Comparison of ENCODE assay signal across 17 cellular contexts in the genomic region with DNA sequence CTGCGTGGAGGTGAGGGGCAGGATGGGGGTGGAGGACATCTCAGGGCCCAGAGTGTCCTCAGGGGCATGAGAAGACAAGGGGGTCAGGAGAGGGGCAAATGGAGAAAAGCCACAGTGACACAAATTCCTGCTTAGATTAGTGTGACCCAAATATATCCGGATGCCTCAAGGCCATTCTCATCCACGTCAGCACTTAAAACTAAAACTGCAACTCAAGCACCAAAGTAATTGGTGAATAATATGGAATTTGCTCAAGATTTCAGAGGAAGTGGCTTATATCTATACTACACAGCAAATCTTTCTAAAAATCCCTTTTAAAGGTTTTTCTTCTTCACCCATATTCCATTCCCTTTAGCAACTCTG. TPM values are rescaled to one million over a fixed set of nuclear protein-coding genes. Genes with fewer than 3 reads are reported as not detected.
A peak's percentile ranks its signal among the peaks of the same experiment; 100 is the strongest.
DNase-seq lines count a peak whose midpoint lies in the region; ATAC-seq and TF ChIP-seq lines count a peak whose summit lies in the region.
"Had no signal": no experiment of that assay in that cellular context is flagged by ENCODE, and none has a peak within 500 bp of the region (broad histone marks: within the 10 kb centered on the region; RNA-seq: fewer than 3 reads in every experiment).

No MANE protein-coding gene starts in this region.

- CTCF ChIA-PET in activated naive CD4-positive, alpha-beta T cell treated with anti-CD3 and anti-CD28 coated beads for 36 hours (lab: Charles Lee): interaction anchor here (0.6 to 1.7 kb wide), 2 partner anchors 10 to 33 kb away, joined by 3 to 5 read pairs; no protein-coding TSS in a partner anchor
- CTCF ChIA-PET in OCI-LY7 (lab: Charles Lee; ENCODE audit: unreplicated experiment): no interaction called here

- H3K4me2 ChIP-seq in OCI-LY7 (ENCODE audit: low read length): peak overlapping the region; percentile 89; the same call in 1 of the 2 replicates
- H3K4me2 ChIP-seq in neural progenitor cell: no peak overlapping the region
- H3K4me2 ChIP-seq: KMS-11 had no signal

- POLR2A ChIA-PET in OCI-LY7 (lab: Charles Lee): interaction anchor here (0.9 to 1.9 kb wide), 2 partner anchors 10 to 15 kb away, joined by 3 to 8 read pairs; no protein-coding TSS in a partner anchor

- no peaks in the 10 kb centered on the region for H3K9me2 ChIP-seq in OCI-LY7 (ENCODE audit: insufficient read depth, low read length)

- no peaks in the 10 kb centered on the region for H3K27me3 Mint-ChIP-seq in activated naive CD4-positive, alpha-beta T cell treated with anti-CD3 and anti-CD28 coated beads for 36 hours (ENCODE audit: low read depth)
- no peaks in the 10 kb centered on the region for H3K27me3 Mint-ChIP-seq in activated naive CD8-positive, alpha-beta T cell treated with anti-CD3 and anti-CD28 coated beads, Interleukin-2, amount 50 U/mL, for 24 hours
- H3K27me3 Mint-ChIP-seq in stimulated activated naive CD8-positive, alpha-beta T cell treated with anti-CD3 and anti-CD28 coated beads, Interleukin-15, amount 100 ng/mL, for 72 hours: no peaks in the 10 kb centered on the region
- peaks cover 11% of the 10 kb centered on the region for H3K27me3 Mint-ChIP-seq in neural progenitor cell (ENCODE audit: insufficient read depth, low read depth)

- H3K36me3 ChIP-seq in OCI-LY7 (ENCODE audit: insufficient read depth, low read length) (peaks cover 42% of the 10 kb centered on the region), lower lobe of right lung (no peaks in the 10 kb centered on the region), neural progenitor cell (no peaks in the 10 kb centered on the region)
- H3K36me3 ChIP-seq: left ventricle myocardium inferior had no signal

- TF ChIP-seq CTCF in OCI-LY7 (conservative IDR thresholded peaks at IDR 0.05; ENCODE audit: low read length): no peak
- no peak for TF ChIP-seq CTCF in lower lobe of right lung (IDR thresholded peaks at IDR 0.05)
- no peak for TF ChIP-seq CTCF in neural progenitor cell (IDR thresholded peaks at IDR 0.05)

- peak overlapping the region; percentile 22 for H3K4me3 Mint-ChIP-seq in activated naive CD4-positive, alpha-beta T cell treated with anti-CD3 and anti-CD28 coated beads for 36 hours
- H3K4me3 Mint-ChIP-seq in activated naive CD8-positive, alpha-beta T cell treated with anti-CD3 and anti-CD28 coated beads, Interleukin-2, amount 50 U/mL, for 24 hours: no peak overlapping the region
- H3K4me3 Mint-ChIP-seq in stimulated activated naive CD8-positive, alpha-beta T cell treated with anti-CD3 and anti-CD28 coated beads, Interleukin-15, amount 100 ng/mL, for 72 hours: peak overlapping the region; percentile 77
- H3K4me3 Mint-ChIP-seq in neural progenitor cell: no peak overlapping the region

- no peaks in the 10 kb centered on the region for H3K9me3 Mint-ChIP-seq in activated naive CD4-positive, alpha-beta T cell treated with anti-CD3 and anti-CD28 coated beads for 36 hours
- H3K9me3 Mint-ChIP-seq in activated naive CD8-positive, alpha-beta T cell treated with anti-CD3 and anti-CD28 coated beads, Interleukin-2, amount 50 U/mL, for 24 hours: no peaks in the 10 kb centered on the region
- no peaks in the 10 kb centered on the region for H3K9me3 Mint-ChIP-seq in stimulated activated naive CD8-positive, alpha-beta T cell treated with anti-CD3 and anti-CD28 coated beads, Interleukin-15, amount 100 ng/mL, for 72 hours
- peaks cover 4% of the 10 kb centered on the region for H3K9me3 Mint-ChIP-seq in neural progenitor cell

- H3K4me1 ChIP-seq in OCI-LY7 (ENCODE audit: insufficient read depth, low read length, poor library complexity, severe bottlenecking) (peaks cover 44% of the 10 kb centered on the region), lower lobe of right lung (peaks cover 21% of the 10 kb centered on the region), neural progenitor cell (peaks cover 5% of the 10 kb centered on the region)

- peaks cover 48% of the 10 kb centered on the region for H3K36me3 Mint-ChIP-seq in activated naive CD4-positive, alpha-beta T cell treated with anti-CD3 and anti-CD28 coated beads for 36 hours (ENCODE audit: low read depth)
- H3K36me3 Mint-ChIP-seq in activated naive CD8-positive, alpha-beta T cell treated with anti-CD3 and anti-CD28 coated beads, Interleukin-2, amount 50 U/mL, for 24 hours (ENCODE audit: low read depth): peaks cover 67% of the 10 kb centered on the region
- H3K36me3 Mint-ChIP-seq in neural progenitor cell: peaks cover 2% of the 10 kb centered on the region

- ATAC-seq in activated naive CD8-positive, alpha-beta T cell treated with anti-CD3 and anti-CD28 coated beads, Interleukin-2, amount 50 U/mL, for 24 hours: no peak
- ATAC-seq in stimulated activated naive CD8-positive, alpha-beta T cell treated with anti-CD3 and anti-CD28 coated beads, Interleukin-15, amount 100 ng/mL, for 72 hours: no peak
- no peak for ATAC-seq in lower lobe of right lung
- ATAC-seq: foreskin keratinocyte, psoas muscle had no signal

- H4K20me1 ChIP-seq in OCI-LY7 (ENCODE audit: insufficient read depth, low read length) (no peaks in the 10 kb centered on the region), neural progenitor cell (ENCODE audit: low read depth) (no peaks in the 10 kb centered on the region)

- H3K9ac ChIP-seq in neural progenitor cell: no peak overlapping the region
- H3K9ac ChIP-seq: KMS-11 had no signal

- peaks cover 77% of the 10 kb centered on the region for H3K4me1 Mint-ChIP-seq in activated naive CD4-positive, alpha-beta T cell treated with anti-CD3 and anti-CD28 coated beads for 36 hours (ENCODE audit: low read depth)
- H3K4me1 Mint-ChIP-seq in activated naive CD8-positive, alpha-beta T cell treated with anti-CD3 and anti-CD28 coated beads, Interleukin-2, amount 50 U/mL, for 24 hours: peaks cover 70% of the 10 kb centered on the region
- H3K4me1 Mint-ChIP-seq in stimulated activated naive CD8-positive, alpha-beta T cell treated with anti-CD3 and anti-CD28 coated beads, Interleukin-15, amount 100 ng/mL, for 72 hours: peaks cover 96% of the 10 kb centered on the region
- peaks cover 9% of the 10 kb centered on the region for H3K4me1 Mint-ChIP-seq in neural progenitor cell

- peak overlapping the region; percentile 95 for H3K27ac Mint-ChIP-seq in activated naive CD4-positive, alpha-beta T cell treated with anti-CD3 and anti-CD28 coated beads for 36 hours
- peak overlapping the region; percentile 94 for H3K27ac Mint-ChIP-seq in activated naive CD8-positive, alpha-beta T cell treated with anti-CD3 and anti-CD28 coated beads, Interleukin-2, amount 50 U/mL, for 24 hours
- peak overlapping the region in 1 of 2 donors; percentile 9 for H3K27ac Mint-ChIP-seq in stimulated activated naive CD8-positive, alpha-beta T cell treated with anti-CD3 and anti-CD28 coated beads, Interleukin-15, amount 100 ng/mL, for 72 hours
- H3K27ac Mint-ChIP-seq in neural progenitor cell: no peak overlapping the region

- peaks cover 1% of the 10 kb centered on the region for H3F3A ChIP-seq in neural progenitor cell (ENCODE audit: low read depth)

- no peaks in the 10 kb centered on the region for H3K79me2 ChIP-seq in OCI-LY7 (ENCODE audit: insufficient read depth, low read depth, low read length)
- no peaks in the 10 kb centered on the region for H3K79me2 ChIP-seq in neural progenitor cell (ENCODE audit: low read depth)

- intact Hi-C loops in activated naive CD4-positive, alpha-beta T cell treated with anti-CD3 and anti-CD28 coated beads for 36 hours (cut with micrococcal nuclease): no loop called here
- intact Hi-C loops in OCI-LY7 (cut with micrococcal nuclease; ENCODE audit: unreplicated experiment) (no loop called here), lower lobe of right lung (cut with DNase I) (no loop called here)

- H3K27ac ChIP-seq in OCI-LY7 (ENCODE audit: low read depth, low read length, poor library complexity, severe bottlenecking) (no peak overlapping the region), lower lobe of right lung (no peak overlapping the region), neural progenitor cell (no peak overlapping the region)
- H3K27ac ChIP-seq: foreskin keratinocyte, KMS-11, left ventricle myocardium inferior, psoas muscle had no signal

- H3K27me3 ChIP-seq in lower lobe of right lung (ENCODE audit: low read depth) (no peaks in the 10 kb centered on the region), neural progenitor cell (peaks cover 26% of the 10 kb centered on the region)
- H3K27me3 ChIP-seq: foreskin keratinocyte had no signal

- H2AFZ ChIP-seq in OCI-LY7 (ENCODE audit: low read length) (no peak overlapping the region), neural progenitor cell (replicated peaks) (no peak overlapping the region)

- H3K9me3 ChIP-seq in OCI-LY7 (ENCODE audit: low read length) (no peaks in the 10 kb centered on the region), lower lobe of right lung (no peaks in the 10 kb centered on the region), neural progenitor cell (ENCODE audit: low read depth) (no peaks in the 10 kb centered on the region)
- H3K9me3 ChIP-seq: left ventricle myocardium inferior, psoas muscle had no signal

- no peak for DNase-seq in activated naive CD4-positive, alpha-beta T cell treated with anti-CD3 and anti-CD28 coated beads for 36 hours
- DNase-seq in activated naive CD4-positive, alpha-beta T cell treated with anti-CD3 and anti-CD28 coated beads, Interleukin-2, amount 50 U/mL, for 16 hours: no peak
- DNase-seq in OCI-LY7 (ENCODE audit: low spot score): no peak
- DNase-seq in activated naive CD8-positive, alpha-beta T cell treated with anti-CD3 and anti-CD28 coated beads, Interleukin-2, amount 50 U/mL, for 24 hours: no peak
- DNase-seq in stimulated activated naive CD8-positive, alpha-beta T cell treated with anti-CD3 and anti-CD28 coated beads, Interleukin-15, amount 100 ng/mL, for 72 hours: no peak
- no peak for DNase-seq in effector CD4-positive, alpha-beta T cell
- DNase-seq in lower lobe of right lung: no peak
- DNase-seq in neural progenitor cell (ENCODE audit: low spot score): no peak
- DNase-seq: anterior cingulate cortex, DMS53, foreskin keratinocyte, left ventricle myocardium inferior, NCI-H1694 treated with DMSO at 0.1 percent for 48 hours, NCI-H510A treated with DMSO at 0.1 percent for 48 hours, psoas muscle had no signal

- H3K4me3 ChIP-seq in OCI-LY7 (ENCODE audit: low read depth, low read length, poor library complexity, severe bottlenecking): no peak overlapping the region
- no peak overlapping the region for H3K4me3 ChIP-seq in lower lobe of right lung
- H3K4me3 ChIP-seq in neural progenitor cell: no peak overlapping the region
- H3K4me3 ChIP-seq: left ventricle myocardium inferior, psoas muscle had no signal

- BruUV-seq in OCI-LY7 (replicated peaks; lab: Mats Ljungman, UMichigan): no TSS peak

RNA-seq across cellular contexts. Expression of a gene that starts 15.1 kb away (rescaled TPM):
- total RNA-seq in activated naive CD4-positive, alpha-beta T cell treated with anti-CD3 and anti-CD28 coated beads for 36 hours: 10 to 100 TPM; 89.9 to 90.6 TPM
- 56.8 and 60.0 TPM in 2 replicates for total RNA-seq in OCI-LY7 (2014; rRNA removed; shearing (Covaris generic))
- 53.7 and 53.8 TPM in 2 replicates for total RNA-seq in OCI-LY7 (2022)
- total RNA-seq in lower lobe of right lung: 21.5 TPM
- 0.17 and 0.19 TPM in 2 replicates for total RNA-seq in neural progenitor cell (ENCODE audit: low replicate concordance)
- total RNA-seq: myocyte had no signal

RNA-seq across cellular contexts. Expression of a gene that starts 29.6 kb away (rescaled TPM):
- 10 to 100 TPM; 10.8 to 11.2 TPM for total RNA-seq in activated naive CD4-positive, alpha-beta T cell treated with anti-CD3 and anti-CD28 coated beads for 36 hours
- 4.6 and 6.1 TPM in 2 replicates for total RNA-seq in OCI-LY7 (2014; rRNA removed; shearing (Covaris generic))
- total RNA-seq in OCI-LY7 (2022) (11.9 and 13.1 TPM in 2 replicates), lower lobe of right lung (30.2 TPM), neural progenitor cell (ENCODE audit: low replicate concordance) (4.9 and 8.2 TPM in 2 replicates)

RNA-seq across cellular contexts. Expression of a gene that starts 53.2 kb away (rescaled TPM):
- 10 to 100 TPM; 32.4 to 38.2 TPM for total RNA-seq in activated naive CD4-positive, alpha-beta T cell treated with anti-CD3 and anti-CD28 coated beads for 36 hours
- 29.6 and 31.0 TPM in 2 replicates for total RNA-seq in OCI-LY7 (2014; rRNA removed; shearing (Covaris generic))
- total RNA-seq in OCI-LY7 (2022): 59.5 and 65.4 TPM in 2 replicates
- 39.4 TPM for total RNA-seq in lower lobe of right lung
- total RNA-seq in neural progenitor cell (ENCODE audit: low replicate concordance): 14.8 and 27.0 TPM in 2 replicates

Comparison
In these comparisons a context has a peak if more than half of its experiments do, and no peak if none do; other contexts are left out.
1. H3K4me3 Mint-ChIP-seq: peak in activated naive CD4-positive, alpha-beta T cell treated with anti-CD3 and anti-CD28 coated beads for 36 hours (single experiment) and stimulated activated naive CD8-positive, alpha-beta T cell treated with anti-CD3 and anti-CD28 coated beads, Interleukin-15, amount 100 ng/mL, for 72 hours (2 of 2); none in activated naive CD8-positive, alpha-beta T cell treated with anti-CD3 and anti-CD28 coated beads, Interleukin-2, amount 50 U/mL, for 24 hours (single experiment) and neural progenitor cell (single experiment).
2. RNA of a gene that starts 15.1 kb away (total RNA-seq): 89.9 to 90.6 TPM in activated naive CD4-positive, alpha-beta T cell treated with anti-CD3 and anti-CD28 coated beads for 36 hours, 53.7 to 60.0 TPM in OCI-LY7 and 21.5 TPM in lower lobe of right lung (single experiment); 0.17 to 0.19 TPM in neural progenitor cell; every median in the first group is over 10 times any median in the second.